Comparison of ENCODE assay signal across 9 cellular contexts in the genomic region with DNA sequence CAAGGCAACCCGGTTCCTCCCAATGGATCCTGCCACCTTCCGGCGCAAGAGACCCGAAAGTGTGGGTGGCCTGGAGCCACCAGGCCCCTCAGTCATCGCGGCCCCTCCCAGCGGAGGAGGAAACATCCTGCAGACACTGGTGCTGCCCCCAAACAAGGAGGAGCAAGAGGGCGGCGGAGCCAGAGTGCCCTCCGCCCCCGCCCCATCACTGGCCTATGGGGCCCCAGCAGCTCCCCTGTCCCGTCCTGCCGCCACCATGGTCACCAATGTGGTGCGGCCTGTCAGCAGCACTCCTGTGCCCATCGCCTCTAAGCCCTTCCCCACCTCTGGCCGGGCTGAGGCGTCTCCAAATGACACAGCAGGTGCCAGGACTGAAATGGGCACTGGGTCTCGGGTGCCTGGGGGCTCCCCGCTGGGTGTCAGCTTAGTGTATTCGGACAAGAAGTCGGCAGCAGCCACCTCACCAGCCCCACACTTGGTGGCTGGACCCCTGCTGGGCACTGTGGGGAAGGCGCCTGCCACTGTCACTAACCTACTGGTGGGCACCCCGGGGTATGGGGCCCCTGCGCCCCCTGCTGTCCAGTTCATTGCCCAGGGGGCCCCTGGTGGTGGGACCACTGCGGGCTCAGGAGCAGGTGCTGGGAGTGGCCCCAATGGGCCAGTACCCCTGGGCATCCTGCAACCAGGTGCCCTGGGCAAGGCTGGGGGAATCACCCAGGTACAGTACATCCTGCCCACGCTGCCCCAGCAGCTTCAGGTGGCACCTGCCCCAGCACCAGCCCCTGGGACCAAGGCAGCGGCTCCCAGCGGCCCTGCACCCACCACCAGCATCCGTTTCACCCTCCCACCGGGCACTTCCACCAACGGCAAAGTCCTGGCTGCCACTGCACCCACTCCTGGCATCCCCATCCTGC. TPM values are rescaled to one million over a fixed set of nuclear protein-coding genes. Genes with fewer than 3 reads are reported as not detected.
DNase-seq lines count a peak whose midpoint lies in the region; ATAC-seq and TF ChIP-seq lines count a peak whose summit lies in the region.
"Had no signal": no experiment of that assay in that cellular context is flagged by ENCODE, and none has a peak within 500 bp of the region (broad histone marks: within the 10 kb centered on the region; RNA-seq: fewer than 3 reads in every experiment).

No MANE protein-coding gene starts in this region.

- no peak overlapping the region for H3K27ac ChIP-seq in PC-9

- H3K79me2 ChIP-seq in PC-9 (ENCODE audit: low read depth): 0 out of 2 replicates have a peak, but pooled peaks cover under 1% of the 10 kb centered on the region

- H2AFZ ChIP-seq in PC-9: no peak overlapping the region

- no TSS peak for BruUV-seq in PC-9 (replicated peaks; lab: Mats Ljungman, UMichigan)

- H3F3A ChIP-seq in PC-9 (ENCODE audit: insufficient read depth, low read depth): peaks cover 7% of the 10 kb centered on the region; the same call in 1 of the 2 replicates

- no peaks in the 10 kb centered on the region for H3K9me2 ChIP-seq in PC-9 (ENCODE audit: insufficient read depth)

- H3K27me3 ChIP-seq in GM06990 (replicated peaks; ENCODE audit: control insufficient read depth, insufficient read depth, low read length) (no peaks in the 10 kb centered on the region), PC-9 (ENCODE audit: insufficient read depth, low read depth) (no peaks in the 10 kb centered on the region)

- peaks cover 2% of the 10 kb centered on the region; the same call in 1 of the 2 replicates for H4K20me1 ChIP-seq in PC-9 (ENCODE audit: insufficient read depth)

- no peaks in the 10 kb centered on the region for H3K9me3 Mint-ChIP-seq in activated naive CD4-positive, alpha-beta T cell treated with anti-CD3 and anti-CD28 coated beads, Interleukin-2, amount 10 ng/mL, durations not matched to agents 7 days and 5 days
- H3K9me3 Mint-ChIP-seq in type B pancreatic cell: no peaks in the 10 kb centered on the region

- no peaks in the 10 kb centered on the region for H3K4me1 ChIP-seq in PC-9 (replicated peaks; ENCODE audit: insufficient read depth)

- H3K4me3 ChIP-seq in GM06990 (replicated peaks; ENCODE audit: low read depth, low read length): no peak overlapping the region
- H3K4me3 ChIP-seq in PC-9: no peak overlapping the region

- TF ChIP-seq CTCF in GM06990 (IDR thresholded peaks at IDR 0.05; ENCODE audit: insufficient read depth, low read length, poor library complexity, severe bottlenecking): peak; percentile 81
- peak; percentile 67 for TF ChIP-seq CTCF in PC-9 (conservative IDR thresholded peaks at IDR 0.05)
- TF ChIP-seq CTCF in type B pancreatic cell (conservative IDR thresholded peaks at IDR 0.05): peak; percentile 67

- DNase-seq in GM06990 (ENCODE audit: extremely low read depth, insufficient read length): no peak
- peak in 1 of 2 experiments; percentile 39 for DNase-seq in PC-9
- peak; percentile 69 for DNase-seq in activated naive CD4-positive, alpha-beta T cell treated with anti-CD3 and anti-CD28 coated beads, Interleukin-2, amount 10 ng/mL, durations not matched to agents 7 days and 5 days
- no peak for DNase-seq in left lobe of liver (ENCODE audit: low spot score)
- no peak for DNase-seq in type B pancreatic cell (ENCODE audit: extremely low spot score, unreplicated experiment)
- DNase-seq in NCI-H1436 treated with DMSO at 0.1 percent for 48 hours (lab: John Stamatoyannopoulos, UW): no peak
- DNase-seq in NCI-H2171 treated with DMSO at 0.1 percent for 48 hours (lab: John Stamatoyannopoulos, UW): no peak
- no peak for DNase-seq in hippocampal formation (lab: John Stamatoyannopoulos, UW)

- intact Hi-C loops in PC-9 (cut with micrococcal nuclease; ENCODE audit: unreplicated experiment): no loop called here

- POLR2A ChIA-PET in PC-9 (lab: Charles Lee; ENCODE audit: unreplicated experiment): no interaction called here

- peaks cover 45% of the 10 kb centered on the region for H3K36me3 Mint-ChIP-seq in activated naive CD4-positive, alpha-beta T cell treated with anti-CD3 and anti-CD28 coated beads, Interleukin-2, amount 10 ng/mL, durations not matched to agents 7 days and 5 days
- H3K36me3 Mint-ChIP-seq in type B pancreatic cell: peaks cover 5% of the 10 kb centered on the region

- CTCF ChIA-PET in PC-9 (lab: Charles Lee): no interaction called here
- CTCF ChIA-PET in activated naive CD4-positive, alpha-beta T cell treated with anti-CD3 and anti-CD28 coated beads, Interleukin-2, amount 10 ng/mL, durations not matched to agents 7 days and 5 days (lab: Charles Lee): no interaction called here

- peak; percentile 10 for ATAC-seq in left lobe of liver

- H3K36me3 ChIP-seq in GM06990 (ENCODE audit: control insufficient read depth, insufficient read depth, low read length): peaks cover 59% of the 10 kb centered on the region
- no peaks in the 10 kb centered on the region for H3K36me3 ChIP-seq in PC-9 (ENCODE audit: low read depth)

- no peaks in the 10 kb centered on the region for H3K27me3 Mint-ChIP-seq in activated naive CD4-positive, alpha-beta T cell treated with anti-CD3 and anti-CD28 coated beads, Interleukin-2, amount 10 ng/mL, durations not matched to agents 7 days and 5 days
- H3K27me3 Mint-ChIP-seq in type B pancreatic cell: no peaks in the 10 kb centered on the region

- H3K4me1 Mint-ChIP-seq in activated naive CD4-positive, alpha-beta T cell treated with anti-CD3 and anti-CD28 coated beads, Interleukin-2, amount 10 ng/mL, durations not matched to agents 7 days and 5 days: peaks cover 22% of the 10 kb centered on the region
- peaks cover 14% of the 10 kb centered on the region for H3K4me1 Mint-ChIP-seq in type B pancreatic cell (ENCODE audit: unreplicated experiment)

- H3K4me3 Mint-ChIP-seq in activated naive CD4-positive, alpha-beta T cell treated with anti-CD3 and anti-CD28 coated beads, Interleukin-2, amount 10 ng/mL, durations not matched to agents 7 days and 5 days: no peak overlapping the region
- no peak overlapping the region for H3K4me3 Mint-ChIP-seq in type B pancreatic cell

- no peak overlapping the region for H3K27ac Mint-ChIP-seq in activated naive CD4-positive, alpha-beta T cell treated with anti-CD3 and anti-CD28 coated beads, Interleukin-2, amount 10 ng/mL, durations not matched to agents 7 days and 5 days
- H3K27ac Mint-ChIP-seq in type B pancreatic cell: peak overlapping the region; percentile 76

- no peak overlapping the region for H3K4me2 ChIP-seq in PC-9

- no peaks in the 10 kb centered on the region for H3K9me3 ChIP-seq in PC-9 (ENCODE audit: insufficient read depth, low read depth)

RNA-seq across cellular contexts. Expression of a gene that starts 11.2 kb away (rescaled TPM):
- total RNA-seq in PC-9 (2021): 0.85 and 1.1 TPM in 2 replicates
- 0.65 TPM for total RNA-seq in left lobe of liver
- 2.2 and 2.4 TPM in 2 replicates for total RNA-seq in type B pancreatic cell (ENCODE audit: low replicate concordance)

RNA-seq across cellular contexts. Expression of a gene that starts 11.6 kb away (rescaled TPM):
- 70.2 and 90.1 TPM in 2 replicates for total RNA-seq in PC-9 (2021)
- 2.2 TPM for total RNA-seq in left lobe of liver
- total RNA-seq in type B pancreatic cell (ENCODE audit: low replicate concordance): 50.3 and 97.4 TPM in 2 replicates

RNA-seq across cellular contexts. Expression of a gene that starts 21.7 kb away (rescaled TPM):
- total RNA-seq in PC-9 (2021) (58.1 and 60.7 TPM in 2 replicates), left lobe of liver (25.2 TPM), type B pancreatic cell (ENCODE audit: low replicate concordance) (44.8 and 70.3 TPM in 2 replicates)

RNA-seq across cellular contexts. Expression of a gene that starts 22.3 kb away (rescaled TPM):
- 1.2 and 1.7 TPM in 2 replicates for total RNA-seq in PC-9 (2021)
- total RNA-seq in left lobe of liver: not detected
- 0.88 and 3.6 TPM in 2 replicates for total RNA-seq in type B pancreatic cell (ENCODE audit: low replicate concordance)
- total RNA-seq: renal cortical epithelial cell had no signal

RNA-seq across cellular contexts. Expression of a gene that starts 34.7 kb away (rescaled TPM):
- 40.6 and 49.0 TPM in 2 replicates for total RNA-seq in PC-9 (2021)
- 11.7 TPM for total RNA-seq in left lobe of liver
- total RNA-seq in type B pancreatic cell (ENCODE audit: low replicate concordance): 30.7 and 49.5 TPM in 2 replicates

Comparison
In these comparisons a context has a peak if more than half of its experiments do, and no peak if none do; other contexts are left out.
1. RNA of a gene that starts 11.6 kb away (total RNA-seq): 50.3 to 97.4 TPM in type B pancreatic cell and 70.2 to 90.1 TPM in PC-9; 2.2 TPM in left lobe of liver (single experiment); every median in the first group is over 10 times any median in the second.
2. Peak in every context shown above with its lines, with median percentiles within 50 percentile points of each other: CTCF ChIP-seq.